Comparison of ENCODE assay signal across 1 cellular context in the genomic region with DNA sequence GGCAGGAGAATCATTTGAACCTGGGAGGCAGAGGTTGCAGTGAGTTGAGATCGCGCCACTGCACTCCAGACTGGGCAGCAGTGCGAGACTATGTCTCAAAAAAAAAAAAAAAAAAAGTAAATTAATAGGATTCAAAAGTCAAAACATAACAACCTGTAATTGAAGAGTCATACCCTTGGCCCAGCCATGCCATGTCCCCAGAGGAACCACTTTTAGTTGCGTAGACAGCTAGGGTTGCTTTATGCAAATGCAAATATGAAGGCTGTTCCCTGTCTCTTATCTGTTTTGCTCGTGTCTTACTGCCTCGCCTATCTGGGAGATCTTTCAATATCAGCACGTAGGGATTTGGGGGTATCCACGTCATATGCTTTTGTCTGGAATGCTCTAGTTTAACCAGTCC.
TF ChIP-seq lines count a peak whose summit lies in the region.

No MANE protein-coding gene starts in this region.

TF ChIP-seq in HepG2, 621 proteins besides CTCF, POLR2A, EP300 and RAD21 (continued from another document):
- TF ChIP-seq, protein P1, sequence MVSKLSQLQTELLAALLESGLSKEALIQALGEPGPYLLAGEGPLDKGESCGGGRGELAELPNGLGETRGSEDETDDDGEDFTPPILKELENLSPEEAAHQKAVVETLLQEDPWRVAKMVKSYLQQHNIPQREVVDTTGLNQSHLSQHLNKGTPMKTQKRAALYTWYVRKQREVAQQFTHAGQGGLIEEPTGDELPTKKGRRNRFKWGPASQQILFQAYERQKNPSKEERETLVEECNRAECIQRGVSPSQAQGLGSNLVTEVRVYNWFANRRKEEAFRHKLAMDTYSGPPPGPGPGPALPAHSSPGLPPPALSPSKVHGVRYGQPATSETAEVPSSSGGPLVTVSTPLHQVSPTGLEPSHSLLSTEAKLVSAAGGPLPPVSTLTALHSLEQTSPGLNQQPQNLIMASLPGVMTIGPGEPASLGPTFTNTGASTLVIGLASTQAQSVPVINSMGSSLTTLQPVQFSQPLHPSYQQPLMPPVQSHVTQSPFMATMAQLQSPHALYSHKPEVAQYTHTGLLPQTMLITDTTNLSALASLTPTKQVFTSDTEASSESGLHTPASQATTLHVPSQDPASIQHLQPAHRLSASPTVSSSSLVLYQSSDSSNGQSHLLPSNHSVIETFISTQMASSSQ (IDR thresholded peaks at IDR 0.05; ENCODE audit: low read depth) = no peak
- TF ChIP-seq, protein P1 (CRISPR knock-in tag; IDR thresholded peaks at IDR 0.05; ENCODE audit: borderline replicate concordance) = no peak
- TF ChIP-seq MYNN (CRISPR knock-in tag; IDR thresholded peaks at IDR 0.05; ENCODE audit: low read depth) (no peak), ZNF121 (CRISPR knock-in tag; IDR thresholded peaks at IDR 0.05) (no peak), ZNF678 (CRISPR knock-in tag; IDR thresholded peaks at IDR 0.05) (no peak), TRIM24 (CRISPR knock-in tag; IDR thresholded peaks at IDR 0.05) (no peak), ZNF274 (CRISPR knock-in tag; IDR thresholded peaks at IDR 0.05) (no peak), PAF1 (CRISPR knock-in tag; IDR thresholded peaks at IDR 0.05) (no peak)
- TF ChIP-seq, protein P2, sequence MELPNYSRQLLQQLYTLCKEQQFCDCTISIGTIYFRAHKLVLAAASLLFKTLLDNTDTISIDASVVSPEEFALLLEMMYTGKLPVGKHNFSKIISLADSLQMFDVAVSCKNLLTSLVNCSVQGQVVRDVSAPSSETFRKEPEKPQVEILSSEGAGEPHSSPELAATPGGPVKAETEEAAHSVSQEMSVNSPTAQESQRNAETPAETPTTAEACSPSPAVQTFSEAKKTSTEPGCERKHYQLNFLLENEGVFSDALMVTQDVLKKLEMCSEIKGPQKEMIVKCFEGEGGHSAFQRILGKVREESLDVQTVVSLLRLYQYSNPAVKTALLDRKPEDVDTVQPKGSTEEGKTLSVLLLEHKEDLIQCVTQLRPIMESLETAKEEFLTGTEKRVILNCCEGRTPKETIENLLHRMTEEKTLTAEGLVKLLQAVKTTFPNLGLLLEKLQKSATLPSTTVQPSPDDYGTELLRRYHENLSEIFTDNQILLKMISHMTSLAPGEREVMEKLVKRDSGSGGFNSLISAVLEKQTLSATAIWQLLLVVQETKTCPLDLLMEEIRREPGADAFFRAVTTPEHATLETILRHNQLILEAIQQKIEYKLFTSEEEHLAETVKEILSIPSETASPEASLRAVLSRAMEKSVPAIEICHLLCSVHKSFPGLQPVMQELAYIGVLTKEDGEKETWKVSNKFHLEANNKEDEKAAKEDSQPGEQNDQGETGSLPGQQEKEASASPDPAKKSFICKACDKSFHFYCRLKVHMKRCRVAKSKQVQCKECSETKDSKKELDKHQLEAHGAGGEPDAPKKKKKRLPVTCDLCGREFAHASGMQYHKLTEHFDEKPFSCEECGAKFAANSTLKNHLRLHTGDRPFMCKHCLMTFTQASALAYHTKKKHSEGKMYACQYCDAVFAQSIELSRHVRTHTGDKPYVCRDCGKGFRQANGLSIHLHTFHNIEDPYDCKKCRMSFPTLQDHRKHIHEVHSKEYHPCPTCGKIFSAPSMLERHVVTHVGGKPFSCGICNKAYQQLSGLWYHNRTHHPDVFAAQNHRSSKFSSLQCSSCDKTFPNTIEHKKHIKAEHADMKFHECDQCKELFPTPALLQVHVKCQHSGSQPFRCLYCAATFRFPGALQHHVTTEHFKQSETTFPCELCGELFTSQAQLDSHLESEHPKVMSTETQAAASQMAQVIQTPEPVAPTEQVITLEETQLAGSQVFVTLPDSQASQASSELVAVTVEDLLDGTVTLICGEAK (IDR thresholded peaks at IDR 0.05) = no peak
- TF ChIP-seq, protein P2 (CRISPR knock-in tag; IDR thresholded peaks at IDR 0.05) = no peak
- TF ChIP-seq, protein P3, sequence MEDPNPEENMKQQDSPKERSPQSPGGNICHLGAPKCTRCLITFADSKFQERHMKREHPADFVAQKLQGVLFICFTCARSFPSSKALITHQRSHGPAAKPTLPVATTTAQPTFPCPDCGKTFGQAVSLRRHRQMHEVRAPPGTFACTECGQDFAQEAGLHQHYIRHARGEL (CRISPR knock-in tag; IDR thresholded peaks at IDR 0.05) = no peak
- TF ChIP-seq, protein P4, sequence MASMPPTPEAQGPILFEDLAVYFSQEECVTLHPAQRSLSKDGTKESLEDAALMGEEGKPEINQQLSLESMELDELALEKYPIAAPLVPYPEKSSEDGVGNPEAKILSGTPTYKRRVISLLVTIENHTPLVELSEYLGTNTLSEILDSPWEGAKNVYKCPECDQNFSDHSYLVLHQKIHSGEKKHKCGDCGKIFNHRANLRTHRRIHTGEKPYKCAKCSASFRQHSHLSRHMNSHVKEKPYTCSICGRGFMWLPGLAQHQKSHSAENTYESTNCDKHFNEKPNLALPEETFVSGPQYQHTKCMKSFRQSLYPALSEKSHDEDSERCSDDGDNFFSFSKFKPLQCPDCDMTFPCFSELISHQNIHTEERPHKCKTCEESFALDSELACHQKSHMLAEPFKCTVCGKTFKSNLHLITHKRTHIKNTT (CRISPR knock-in tag; IDR thresholded peaks at IDR 0.05) = no peak
